Comparison of ENCODE assay signal across 1 cellular context in the genomic region with DNA sequence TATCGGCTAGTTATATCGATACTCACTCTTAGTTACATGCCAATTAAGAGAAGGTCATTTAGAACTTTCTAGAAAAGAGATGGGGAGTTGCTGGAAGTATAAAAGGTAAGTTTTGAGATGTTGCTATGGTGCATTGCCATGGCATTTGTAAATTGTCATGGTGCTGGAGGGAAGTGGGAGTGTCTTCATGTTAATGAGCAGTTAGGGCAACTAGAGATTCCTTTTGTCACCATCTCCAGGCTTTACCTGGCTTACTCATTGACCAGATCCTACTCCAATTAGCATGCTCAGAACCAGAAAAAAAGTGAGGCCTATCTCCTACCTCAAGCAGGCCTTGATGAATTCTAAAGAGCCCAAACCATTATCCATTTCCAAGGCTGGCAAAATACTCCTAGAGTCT.
TF ChIP-seq lines count a peak whose summit lies in the region.

No MANE protein-coding gene starts in this region.

TF ChIP-seq in IMR-90, 13 proteins besides CTCF, POLR2A, EP300 and RAD21:
- TF ChIP-seq, protein P1, sequence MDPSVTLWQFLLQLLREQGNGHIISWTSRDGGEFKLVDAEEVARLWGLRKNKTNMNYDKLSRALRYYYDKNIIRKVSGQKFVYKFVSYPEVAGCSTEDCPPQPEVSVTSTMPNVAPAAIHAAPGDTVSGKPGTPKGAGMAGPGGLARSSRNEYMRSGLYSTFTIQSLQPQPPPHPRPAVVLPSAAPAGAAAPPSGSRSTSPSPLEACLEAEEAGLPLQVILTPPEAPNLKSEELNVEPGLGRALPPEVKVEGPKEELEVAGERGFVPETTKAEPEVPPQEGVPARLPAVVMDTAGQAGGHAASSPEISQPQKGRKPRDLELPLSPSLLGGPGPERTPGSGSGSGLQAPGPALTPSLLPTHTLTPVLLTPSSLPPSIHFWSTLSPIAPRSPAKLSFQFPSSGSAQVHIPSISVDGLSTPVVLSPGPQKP (IDR thresholded peaks at IDR 0.05; ENCODE audit: borderline replicate concordance, low read depth, low read length): no peak
- TF ChIP-seq MXI1 (IDR thresholded peaks at IDR 0.05; ENCODE audit: borderline replicate concordance, low read depth, low read length) (no peak), BHLHE40 (IDR thresholded peaks at IDR 0.05; ENCODE audit: low read depth, low read length) (no peak), SMC3 (IDR thresholded peaks at IDR 0.05; ENCODE audit: low read depth, low read length) (no peak), MAZ (IDR thresholded peaks at IDR 0.05; ENCODE audit: borderline replicate concordance, low read depth, low read length) (no peak), FOS (IDR thresholded peaks at IDR 0.05; ENCODE audit: low read depth, low read length) (no peak), RCOR1 (IDR thresholded peaks at IDR 0.05; ENCODE audit: insufficient replicate concordance, low read length) (no peak), RFX5 (IDR thresholded peaks at IDR 0.05; ENCODE audit: low read depth, low read length) (no peak), NFE2L2 (IDR thresholded peaks at IDR 0.05; ENCODE audit: low read depth, low read length) (no peak), MAFK (IDR thresholded peaks at IDR 0.05; ENCODE audit: low read depth, low read length) (no peak), CHD1 (IDR thresholded peaks at IDR 0.05; ENCODE audit: low read depth, low read length) (no peak), CEBPB (IDR thresholded peaks at IDR 0.05; ENCODE audit: low read depth, low read length) (no peak)
- TF ChIP-seq, protein P2, sequence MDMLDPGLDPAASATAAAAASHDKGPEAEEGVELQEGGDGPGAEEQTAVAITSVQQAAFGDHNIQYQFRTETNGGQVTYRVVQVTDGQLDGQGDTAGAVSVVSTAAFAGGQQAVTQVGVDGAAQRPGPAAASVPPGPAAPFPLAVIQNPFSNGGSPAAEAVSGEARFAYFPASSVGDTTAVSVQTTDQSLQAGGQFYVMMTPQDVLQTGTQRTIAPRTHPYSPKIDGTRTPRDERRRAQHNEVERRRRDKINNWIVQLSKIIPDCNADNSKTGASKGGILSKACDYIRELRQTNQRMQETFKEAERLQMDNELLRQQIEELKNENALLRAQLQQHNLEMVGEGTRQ (IDR thresholded peaks at IDR 0.05; ENCODE audit: low read depth, low read length): no peak
TF ChIP-seq in IMR-90: peak in this region for 0.
